In the genomic region with DNA sequence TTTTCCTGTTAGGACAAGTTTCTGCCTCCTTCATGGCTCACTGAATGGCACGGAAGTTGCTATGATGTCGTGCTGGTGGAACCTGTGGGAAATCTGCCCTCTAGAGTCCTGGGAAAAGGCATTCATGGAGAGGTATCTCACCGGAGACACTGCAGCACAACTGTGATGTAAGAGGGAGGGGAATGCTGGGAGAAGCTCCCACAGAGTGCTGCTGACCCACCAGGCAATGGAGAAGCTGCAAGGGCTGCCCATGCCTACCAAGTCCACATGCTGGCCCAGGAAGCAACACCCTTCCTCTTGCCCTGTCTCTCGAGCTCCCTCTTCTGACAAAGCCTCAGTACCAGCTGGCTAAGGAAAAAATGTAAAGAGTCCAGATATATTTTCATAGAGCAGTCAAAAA, we compare ENCODE assay signal across 10 cellular contexts. TPM values are rescaled to one million over a fixed set of nuclear protein-coding genes. Genes with fewer than 3 reads are reported as not detected.
A peak's percentile ranks its signal among the peaks of the same experiment; 100 is the strongest.
DNase-seq lines count a peak whose midpoint lies in the region; ATAC-seq and TF ChIP-seq lines count a peak whose summit lies in the region.
"Had no signal": no experiment of that assay in that cellular context is flagged by ENCODE, and none has a peak within 500 bp of the region (broad histone marks: within the 10 kb centered on the region; RNA-seq: fewer than 3 reads in every experiment).

No MANE protein-coding gene starts in this region.

- peak; percentile 21 to 60 (median 56) for ATAC-seq in heart left ventricle
- ATAC-seq in Right ventricle myocardium inferior = no peak
- peak; percentile 70 for ATAC-seq in RWPE2 (ENCODE audit: low read depth)
- ATAC-seq in activated CD4-positive, CD25-positive, alpha-beta regulatory T cell treated with anti-CD3 and anti-CD28 coated beads, Interleukin-2, amount 50 U/mL, for 24 hours = no peak

- DNase-seq in heart left ventricle = no peak
- no peak for DNase-seq in Right ventricle myocardium inferior (ENCODE audit: missing footprints)
- DNase-seq in RWPE2 (ENCODE audit: low spot score) = no peak
- peak; percentile 33 for DNase-seq in fibroblast of lung (ENCODE audit: low read depth in 2 of 2)
- DNase-seq in type B pancreatic cell (ENCODE audit: extremely low spot score, unreplicated experiment) = no peak
- DNase-seq in sigmoid colon = no peak
- DNase-seq in CD14-positive monocyte (ENCODE audit: low spot score) = no peak
- DNase-seq: testis had no signal

- H3K36me3 Mint-ChIP-seq in type B pancreatic cell = peaks cover 48% of the 10 kb centered on the region
- peaks cover 83 to 95% of the 10 kb centered on the region in 2 donors for H3K36me3 Mint-ChIP-seq in CD14-positive monocyte

- H3K27me3 Mint-ChIP-seq in type B pancreatic cell (no peaks in the 10 kb centered on the region), CD14-positive monocyte (ENCODE audit: low read depth in 3 of 3) (no peaks in the 10 kb centered on the region)
- H3K27me3 Mint-ChIP-seq: activated naive CD8-positive, alpha-beta T cell had no signal

- H3K4me3 ChIP-seq in heart left ventricle (no peak overlapping the region), RWPE2 (ENCODE audit: severe bottlenecking) (no peak overlapping the region), fibroblast of lung (replicated peaks in 1 of 4; ENCODE audit: control extremely low read depth in 1 of 4, insufficient read depth in 1 of 4, low read depth in 3 of 4, low read length in 4 of 4) (no peak overlapping the region), sigmoid colon (no peak overlapping the region)
- H3K4me3 ChIP-seq: testis had no signal

- H3K27ac ChIP-seq in heart left ventricle = no peak overlapping the region
- H3K27ac ChIP-seq in RWPE2 (ENCODE audit: poor library complexity, severe bottlenecking) = no peak overlapping the region
- no peak overlapping the region for H3K27ac ChIP-seq in fibroblast of lung (ENCODE audit: insufficient read depth, low read length)
- no peak overlapping the region for H3K27ac ChIP-seq in sigmoid colon
- H3K27ac ChIP-seq: testis had no signal

- TF ChIP-seq CTCF in heart left ventricle (IDR thresholded peaks at IDR 0.05) (peak in 7 of 12 donors; percentile 6 to 44 (median 25)), RWPE2 (IDR thresholded peaks at IDR 0.05; ENCODE audit: poor library complexity, severe bottlenecking) (peak; percentile 56), fibroblast of lung (conservative IDR thresholded peaks at IDR 0.05 in 1 of 2, IDR thresholded peaks at IDR 0.05 in 1 of 2; ENCODE audit: low read depth in 1 of 2, low read length in 2 of 2) (peak in 1 of 2 donors; percentile 10), type B pancreatic cell (conservative IDR thresholded peaks at IDR 0.05) (no peak), sigmoid colon (IDR thresholded peaks at IDR 0.05) (no peak), CD14-positive monocyte (IDR thresholded peaks at IDR 0.05) (no peak)

- WGBS in heart left ventricle, 4 donors = 55 to 75% (median 68%) methylated on average over 4 of the region's 4 CpGs
- WGBS in sigmoid colon, 2 donors = 85 to 91% methylated on average over 4 of the region's 4 CpGs

- TF ChIP-seq POLR2A in heart left ventricle (IDR thresholded peaks at IDR 0.05) (no peak), sigmoid colon (IDR thresholded peaks at IDR 0.05) (no peak)

- H3K36me3 ChIP-seq in heart left ventricle (peaks cover 5 to 100% (median 98%) of the 10 kb centered on the region in 9 donors), RWPE2 (ENCODE audit: low read depth) (peaks cover 95% of the 10 kb centered on the region), fibroblast of lung (ENCODE audit: control insufficient read depth, insufficient read depth, low read length) (peaks cover 22% of the 10 kb centered on the region), sigmoid colon (peaks cover 35 to 99% (median 61%) of the 10 kb centered on the region in 4 donors)

- no peak overlapping the region for H3K4me2 ChIP-seq in fibroblast of lung (ENCODE audit: extremely low read depth, insufficient read depth, low read length)

- no peaks in the 10 kb centered on the region for H4K20me1 ChIP-seq in fibroblast of lung (ENCODE audit: control insufficient read depth, extremely low read depth, insufficient read depth, low read length)

- no peak for TF ChIP-seq EP300 in sigmoid colon (IDR thresholded peaks at IDR 0.05)

- H2AFZ ChIP-seq in fibroblast of lung (ENCODE audit: low read length) = no peak overlapping the region

- intact Hi-C loops in heart left ventricle (cut with DNase I) = loop anchor here in 5 of 10 donors (5.0 to 10.0 kb wide), 3 partner anchors 218 to 236 kb away; no protein-coding TSS in a partner anchor
- intact Hi-C loops in Right ventricle myocardium inferior (cut with DNase I) = loop anchor here (5.0 kb wide), 1 partner anchor 233 kb away; no protein-coding TSS in a partner anchor
- intact Hi-C loops in sigmoid colon (cut with DNase I) = no loop called here
- intact Hi-C loops in CD14-positive monocyte (cut with micrococcal nuclease) = no loop called here

- H3K9me3 ChIP-seq in heart left ventricle = no peaks in the 10 kb centered on the region
- no peaks in the 10 kb centered on the region for H3K9me3 ChIP-seq in RWPE2 (ENCODE audit: severe bottlenecking)
- H3K9me3 ChIP-seq in fibroblast of lung (ENCODE audit: control insufficient read depth, insufficient read depth, low read depth, low read length) = no peaks in the 10 kb centered on the region
- H3K9me3 ChIP-seq in sigmoid colon = no peaks in the 10 kb centered on the region
- H3K9me3 ChIP-seq: testis had no signal

- no peak overlapping the region for H3K9ac ChIP-seq in fibroblast of lung (ENCODE audit: insufficient read depth, low read length)

- no peaks in the 10 kb centered on the region for H3K4me1 ChIP-seq in heart left ventricle
- no peaks in the 10 kb centered on the region for H3K4me1 ChIP-seq in RWPE2 (ENCODE audit: insufficient read depth, poor library complexity, severe bottlenecking)
- no peaks in the 10 kb centered on the region for H3K4me1 ChIP-seq in fibroblast of lung (ENCODE audit: control insufficient read depth, extremely low read depth, insufficient read depth, low read length)
- H3K4me1 ChIP-seq in sigmoid colon = no peaks in the 10 kb centered on the region
- H3K4me1 ChIP-seq: testis had no signal

- H3K27me3 ChIP-seq in heart left ventricle (no peaks in the 10 kb centered on the region), RWPE2 (ENCODE audit: insufficient read depth, poor library complexity, severe bottlenecking) (no peaks in the 10 kb centered on the region), fibroblast of lung (ENCODE audit: control insufficient read depth, insufficient read depth, low read length) (no peaks in the 10 kb centered on the region), sigmoid colon (no peaks in the 10 kb centered on the region)
- H3K27me3 ChIP-seq: testis had no signal

- H3K79me2 ChIP-seq in fibroblast of lung (ENCODE audit: control insufficient read depth, insufficient read depth, low read length) = no peaks in the 10 kb centered on the region

- H3K9me3 Mint-ChIP-seq in type B pancreatic cell (no peaks in the 10 kb centered on the region), CD14-positive monocyte (no peaks in the 10 kb centered on the region)

- peak overlapping the region; percentile 19 for H3K27ac Mint-ChIP-seq in type B pancreatic cell
- peak overlapping the region in 1 of 7 donors; percentile 9 for H3K27ac Mint-ChIP-seq in CD14-positive monocyte

- no peak overlapping the region for H3K4me3 Mint-ChIP-seq in type B pancreatic cell
- H3K4me3 Mint-ChIP-seq in CD14-positive monocyte = no peak overlapping the region
- H3K4me3 Mint-ChIP-seq: activated naive CD8-positive, alpha-beta T cell had no signal

- H3K4me1 Mint-ChIP-seq in type B pancreatic cell (ENCODE audit: unreplicated experiment) = no peaks in the 10 kb centered on the region
- no peaks in the 10 kb centered on the region for H3K4me1 Mint-ChIP-seq in CD14-positive monocyte

RNA-seq across cellular contexts. Expression of gene SLC5A11, which starts 45.2 kb away (rescaled TPM):
- total RNA-seq in heart left ventricle (under 1 TPM in 1 of 9 donors, not detected in 8; 0.75 TPM), Right ventricle myocardium inferior (not detected), fibroblast of lung (under 0.01 TPM in 1 of 2 replicates, not detected in the other), type B pancreatic cell (ENCODE audit: low replicate concordance) (0.45 and 0.63 TPM in 2 replicates), sigmoid colon (under 1 TPM in 1 of 4 donors, not detected in 3; 0.14 TPM)
- polyA plus RNA-seq in heart left ventricle (not detected), fibroblast of lung (not detected in 2 replicates), sigmoid colon (1 to 10 TPM in 1 of 3 donors, under 1 TPM in 1, not detected in 1; 0.19 to 1.2 TPM), CD14-positive monocyte (not detected)
- polyA plus RNA-seq in fibroblast of lung (2012) = not detected in 2 replicates
- not detected in 2 replicates for polyA minus RNA-seq in fibroblast of lung (ENCODE audit: low replicate concordance)

Comparison
In these comparisons a context has a peak if more than half of its experiments do, and no peak if none do; other contexts are left out.
1. ATAC-seq: peak in heart left ventricle (4 of 4) and RWPE2 (single experiment); none in Right ventricle myocardium inferior (single experiment) and activated CD4-positive, CD25-positive, alpha-beta regulatory T cell treated with anti-CD3 and anti-CD28 coated beads, Interleukin-2, amount 50 U/mL, for 24 hours (0 of 2).
2. DNase-seq: peak in fibroblast of lung (2 of 2); none in heart left ventricle (0 of 5), Right ventricle myocardium inferior (single experiment), RWPE2 (single experiment), type B pancreatic cell (single experiment), sigmoid colon (single experiment) and CD14-positive monocyte (single experiment).
3. CTCF ChIP-seq: peak in heart left ventricle (7 of 12) and RWPE2 (single experiment); none in type B pancreatic cell (single experiment), sigmoid colon (0 of 4) and CD14-positive monocyte (single experiment).